22 cellular contexts compared by ENCODE assay signal in the genomic region with DNA sequence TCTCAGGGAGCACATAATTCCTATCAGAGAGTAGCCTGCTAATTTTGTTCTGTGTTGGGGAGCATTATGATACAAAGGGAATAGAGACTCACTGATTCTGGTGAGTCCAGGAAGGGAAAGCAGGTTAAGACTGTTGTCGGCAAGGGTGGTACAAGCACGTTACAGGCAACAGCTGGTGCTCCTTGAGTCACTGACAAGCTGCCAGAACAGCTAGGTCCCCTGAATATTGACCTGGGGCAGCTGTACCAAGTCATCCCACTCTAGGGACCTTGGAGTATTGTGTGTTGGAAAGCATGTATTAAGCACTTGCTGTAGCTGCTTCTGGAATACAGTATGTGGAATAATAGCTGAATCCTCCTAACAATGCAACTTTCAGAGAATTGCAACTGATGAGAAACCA.
"Had no signal": no experiment of that assay in that cellular context is flagged by ENCODE, and none has a peak within 500 bp of the region (broad histone marks: within the 10 kb centered on the region; RNA-seq: fewer than 3 reads in every experiment).

No MANE protein-coding gene starts in this region.

- ATAC-seq: heart left ventricle; left colon; left ventricle myocardium superior; psoas muscle; right lobe of liver; stimulated activated naive B cell treated with anti-CD40 and anti-IgM and Interleukin-4, amounts not matched to agents 10 μg/mL and 1 μg/mL and 100 μg/mL, for 72 hours had no signal

- H3K4me3 ChIP-seq: dorsolateral prefrontal cortex, heart left ventricle, lung, psoas muscle, right lobe of liver, stomach, thoracic aorta, transverse colon had no signal

- H3K27ac ChIP-seq: dorsolateral prefrontal cortex, heart left ventricle, psoas muscle, right lobe of liver, stomach, thoracic aorta, transverse colon had no signal

- H3K27me3 ChIP-seq: dorsolateral prefrontal cortex, heart left ventricle, right lobe of liver, stomach, transverse colon had no signal

- H3K4me1 ChIP-seq: heart left ventricle, psoas muscle, right lobe of liver, stomach, transverse colon had no signal

- H3K36me3 ChIP-seq: heart left ventricle, right lobe of liver, stomach, thoracic aorta, transverse colon had no signal

- H3K9me3 ChIP-seq: heart left ventricle, psoas muscle, right lobe of liver, stomach, thoracic aorta, transverse colon had no signal

- DNase-seq: cortex of kidney; dorsolateral prefrontal cortex; effector CD8-positive, alpha-beta T cell; foreskin melanocyte; heart left ventricle; hippocampal formation; left colon; left ventricle myocardium superior; mesenchymal stem cell; midbrain; naive B cell; psoas muscle; retina; right lobe of liver; stimulated activated CD4-positive, alpha-beta T cell treated with anti-CD3 and anti-CD28 coated beads, Interleukin-2, amount 100 ng/mL, for 24 hours; stimulated activated CD4-positive, alpha-beta T cell treated with anti-CD3 and anti-CD28 coated beads, Interleukin-4, amount 100 ng/mL, for 4 hours; stimulated activated naive B cell treated with anti-CD40 and anti-IgM and Interleukin-4, amounts not matched to agents 10 μg/mL and 1 μg/mL and 100 μg/mL, for 72 hours; stomach; substantia nigra; transverse colon had no signal
